8 cellular contexts compared by ENCODE assay signal in genomic region chr12:26119391-26119981, GRCh38. TPM values are rescaled to one million over a fixed set of nuclear protein-coding genes. Genes with fewer than 3 reads are reported as not detected.
DNase-seq lines count a peak whose midpoint lies in the region; ATAC-seq, FAIRE-seq and TF ChIP-seq lines count a peak whose summit lies in the region.

No MANE protein-coding gene starts in this region.

- BruUV-seq in Panc1 (replicated peaks; lab: Mats Ljungman, UMichigan): no TSS peak

- TF ChIP-seq CTCF in Panc1 (IDR thresholded peaks at IDR 0.05) (peak; percentile 89), epithelial cell of proximal tubule (conservative IDR thresholded peaks at IDR 0.05; ENCODE audit: low read depth, low read length) (peak; percentile 69), pancreas (IDR thresholded peaks at IDR 0.05) (peak in 2 of 4 donors; percentile 30 to 31)

- peak; percentile 61 for FAIRE-seq in pancreas (lab: Jason Lieb, UNC)

- CTCF ChIA-PET in Panc1 (lab: Charles Lee): interaction anchor here (0.7 to 2.6 kb wide), 8 partner anchors 20 to 533 kb away, joined by 3 to 19 read pairs (median 4); no protein-coding TSS in a partner anchor

- H3K27me3 ChIP-seq in Panc1 (ENCODE audit: control insufficient read depth, insufficient read depth, low read length) (no peaks in the 10 kb centered on the region), pancreas (no peaks in the 10 kb centered on the region)

- no peaks in the 10 kb centered on the region for H3K36me3 Mint-ChIP-seq in activated T-cell treated with anti-CD3 and anti-CD28 coated beads, Interleukin-2, amount 50 U/mL, for 4 hours (ENCODE audit: insufficient read depth)

- H3K9me3 ChIP-seq in Panc1 (ENCODE audit: control insufficient read depth, insufficient read depth, low read depth, low read length) (no peaks in the 10 kb centered on the region), pancreas (no peaks in the 10 kb centered on the region)

- H3K27me3 Mint-ChIP-seq in activated T-cell treated with anti-CD3 and anti-CD28 coated beads, Interleukin-2, amount 50 U/mL, for 4 hours (ENCODE audit: low read depth): peaks cover 58% of the 10 kb centered on the region

- DNase-seq in Daoy (ENCODE audit: low read depth) (peak; percentile 65), Panc1 (ENCODE audit: low read depth, low spot score) (no peak), epithelial cell of proximal tubule (ENCODE audit: low read depth) (no peak), pancreas (no peak)
- DNase-seq in activated T-cell treated with anti-CD3 and anti-CD28 coated beads, Interleukin-2, amount 50 U/mL, for 4 hours: no peak

- POLR2A ChIA-PET in Panc1 (lab: Charles Lee): interaction anchor here (1.2 kb wide), 1 partner anchor 154 kb away, joined by 3 read pairs; no protein-coding TSS in a partner anchor

- in situ Hi-C loops in Panc1 (cut with HindIII; ENCODE audit: low pct_unique_long_range_greater_than_20kb, low sequenced_read_pairs): no loop called here

- H3K36me3 ChIP-seq in Panc1 (ENCODE audit: control insufficient read depth, insufficient read depth, low read length): no peaks in the 10 kb centered on the region; the same call in 1 of the 2 replicates
- H3K36me3 ChIP-seq in pancreas: no peaks in the 10 kb centered on the region

- ATAC-seq in HG02981 (IDR thresholded peaks at IDR 0.05; ENCODE audit: unreplicated experiment): peak; percentile 38
- peak; percentile 36 for ATAC-seq in Panc1
- peak in 3 of 4 donors; percentile 10 to 24 (median 14) for ATAC-seq in pancreas
- no peak for ATAC-seq in HG03457 (IDR thresholded peaks at IDR 0.05; ENCODE audit: unreplicated experiment)
- ATAC-seq in HG02938 (IDR thresholded peaks at IDR 0.05; ENCODE audit: unreplicated experiment): no peak
- ATAC-seq in activated T-cell treated with anti-CD3 and anti-CD28 coated beads, Interleukin-2, amount 50 U/mL, for 4 hours: no peak

- H3K4me1 ChIP-seq in Panc1 (ENCODE audit: control insufficient read depth, insufficient read depth, low read length) (peaks cover 77% of the 10 kb centered on the region), pancreas (peaks cover 5 to 14% (median 11%) of the 10 kb centered on the region in 3 donors)

- H3K9me3 Mint-ChIP-seq in activated T-cell treated with anti-CD3 and anti-CD28 coated beads, Interleukin-2, amount 50 U/mL, for 4 hours: no peaks in the 10 kb centered on the region

- H3K27ac ChIP-seq in Panc1 (ENCODE audit: low read length): peak overlapping the region; percentile 100
- H3K27ac ChIP-seq in pancreas: peak overlapping the region in 1 of 4 donors; percentile 15

- 19 to 38% methylated on average over 2 of the region's 2 CpGs for WGBS in pancreas, 2 donors

- intact Hi-C loops in Panc1 (cut with micrococcal nuclease; ENCODE audit: unreplicated experiment): loop anchor here (10.0 kb wide), 1 partner anchor 315 kb away; no protein-coding TSS in a partner anchor
- intact Hi-C loops in pancreas (cut with DNase I): no loop called here

- peaks cover 19% of the 10 kb centered on the region for H3K4me1 Mint-ChIP-seq in activated T-cell treated with anti-CD3 and anti-CD28 coated beads, Interleukin-2, amount 50 U/mL, for 4 hours (ENCODE audit: low read depth)

- H3K4me3 ChIP-seq in Panc1 (ENCODE audit: low read depth in 2 of 2, low read length in 2 of 2) (no peak overlapping the region), epithelial cell of proximal tubule (ENCODE audit: low read depth, low read length) (no peak overlapping the region), pancreas (no peak overlapping the region)

- no peak overlapping the region for H3K4me3 Mint-ChIP-seq in activated T-cell treated with anti-CD3 and anti-CD28 coated beads, Interleukin-2, amount 50 U/mL, for 4 hours

RNA-seq across cellular contexts. Expression of gene BHLHE41, which starts 5.4 kb away (rescaled TPM):
- 25.3 and 29.1 TPM in 2 replicates for total RNA-seq in Daoy (2014; rRNA removed; shearing (Covaris generic))
- 147 TPM for total RNA-seq in Panc1 (2021; ENCODE audit: unreplicated experiment)
- 88.0 TPM for polyA plus RNA-seq in Panc1 (2012; ENCODE audit: insufficient read length)
- 1.3 and 5.2 TPM in 2 replicates for total RNA-seq in epithelial cell of proximal tubule
- 10 to 100 TPM in 4 of 6 donors, 1 to 10 TPM in 2; 6.8 to 29.4 (median 10.9) TPM for total RNA-seq in pancreas
- polyA plus RNA-seq in pancreas: 10 to 100 TPM in 1 of 2 donors, 1 to 10 TPM in 1; 3.8 to 12.1 TPM
- under 1 TPM in 2 of 3 donors, not detected in 1; 0.05 to 0.28 TPM for total RNA-seq in activated T-cell treated with anti-CD3 and anti-CD28 coated beads, Interleukin-2, amount 50 U/mL, for 4 hours

Comparison
In these comparisons a context has a peak if more than half of its experiments do, and no peak if none do; other contexts are left out.
1. ATAC-seq: peak in HG02981 (single experiment), Panc1 (single experiment) and pancreas (3 of 4); none in HG03457 (single experiment), HG02938 (single experiment) and activated T-cell treated with anti-CD3 and anti-CD28 coated beads, Interleukin-2, amount 50 U/mL, for 4 hours (0 of 2).